In the genomic region with DNA sequence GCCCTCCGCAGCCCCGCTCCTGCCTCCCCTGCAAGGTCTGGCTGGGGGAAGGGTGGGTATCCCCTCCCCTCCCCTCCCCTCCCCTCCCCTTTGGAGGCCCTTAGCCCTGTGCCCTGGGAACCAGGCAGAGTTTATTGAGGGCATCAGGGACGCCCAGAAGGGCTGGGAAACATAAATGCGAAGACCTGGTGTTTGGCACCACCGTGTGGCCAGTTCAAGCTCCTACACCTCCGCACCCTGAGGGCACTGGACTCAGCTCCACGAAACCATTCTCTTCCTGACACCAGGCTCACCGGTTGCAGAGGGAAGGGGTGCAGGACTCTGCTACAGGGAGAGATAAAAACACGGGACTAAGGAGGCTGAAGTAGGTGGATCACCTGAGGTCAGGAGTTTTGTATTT, we compare ENCODE assay signal across 8 cellular contexts. TPM values are rescaled to one million over a fixed set of nuclear protein-coding genes. Genes with fewer than 3 reads are reported as not detected.
DNase-seq lines count a peak whose midpoint lies in the region; ATAC-seq and TF ChIP-seq lines count a peak whose summit lies in the region.

No MANE protein-coding gene starts in this region.

- H3K4me3 ChIP-seq in mucosa of descending colon = no peak overlapping the region

- POLR2A ChIA-PET in activated CD4-positive, alpha-beta memory T cell treated with anti-CD3 and anti-CD28 coated beads for 36 hours (lab: Charles Lee) = interaction anchor here (0.6 kb wide), 2 partner anchors 248 to 995 kb away, joined by 3 read pairs; no protein-coding TSS in a partner anchor

- H3K9me3 Mint-ChIP-seq in activated CD4-positive, alpha-beta memory T cell treated with anti-CD3 and anti-CD28 coated beads for 36 hours = peaks cover 7% of the 10 kb centered on the region
- H3K9me3 Mint-ChIP-seq in effector memory CD8-positive, alpha-beta T cell = no peaks in the 10 kb centered on the region
- peaks cover 3% of the 10 kb centered on the region for H3K9me3 Mint-ChIP-seq in stimulated activated effector memory CD8-positive, alpha-beta T cell treated with anti-CD3 and anti-CD28 coated beads, Interleukin-12 subunit alpha, Interleukin-12 subunit beta, amount 100 ng/mL, for 72 hours

- TF ChIP-seq CTCF in GM20000 (IDR thresholded peaks at IDR 0.05; ENCODE audit: extremely low read depth, missing control alignments) (peak; percentile 75), mucosa of descending colon (IDR thresholded peaks at IDR 0.05) (peak; percentile 71)

- H3K9me3 ChIP-seq in mucosa of descending colon = peaks cover 2% of the 10 kb centered on the region

- DNase-seq in AML-193 (lab: John Stamatoyannopoulos, UW) = peak; percentile 12 to 15
- peak; percentile 84 for DNase-seq in GM20000 (ENCODE audit: low spot score)
- peak; percentile 65 for DNase-seq in NCI-H69 (lab: John Stamatoyannopoulos, UW)
- peak; percentile 72 for DNase-seq in activated CD4-positive, alpha-beta memory T cell treated with anti-CD3 and anti-CD28 coated beads for 36 hours
- DNase-seq in effector memory CD8-positive, alpha-beta T cell = peak; percentile 51 to 58 (median 57)
- peak in 2 of 3 donors; percentile 67 to 69 for DNase-seq in mucosa of descending colon
- peak; percentile 31 to 71 for DNase-seq in stimulated activated effector memory CD8-positive, alpha-beta T cell treated with anti-CD3 and anti-CD28 coated beads, Interleukin-12 subunit alpha, Interleukin-12 subunit beta, amount 100 ng/mL, for 72 hours (ENCODE audit: low spot score in 2 of 2)

- ATAC-seq in effector memory CD8-positive, alpha-beta T cell (replicated peaks) = peak; percentile 91
- peak; percentile 96 for ATAC-seq in mucosa of descending colon
- peak; percentile 86 for ATAC-seq in stimulated activated effector memory CD8-positive, alpha-beta T cell treated with anti-CD3 and anti-CD28 coated beads, Interleukin-12 subunit alpha, Interleukin-12 subunit beta, amount 100 ng/mL, for 72 hours
- ATAC-seq in GM18520 (IDR thresholded peaks at IDR 0.05; ENCODE audit: unreplicated experiment) = no peak

- no peak overlapping the region for H3K4me3 Mint-ChIP-seq in activated CD4-positive, alpha-beta memory T cell treated with anti-CD3 and anti-CD28 coated beads for 36 hours
- no peak overlapping the region for H3K4me3 Mint-ChIP-seq in effector memory CD8-positive, alpha-beta T cell
- no peak overlapping the region for H3K4me3 Mint-ChIP-seq in stimulated activated effector memory CD8-positive, alpha-beta T cell treated with anti-CD3 and anti-CD28 coated beads, Interleukin-12 subunit alpha, Interleukin-12 subunit beta, amount 100 ng/mL, for 72 hours

- intact Hi-C loops in activated CD4-positive, alpha-beta memory T cell treated with anti-CD3 and anti-CD28 coated beads for 36 hours (cut with micrococcal nuclease) = no loop called here
- intact Hi-C loops in mucosa of descending colon (cut with DNase I, micrococcal nuclease) = no loop called here

- peaks cover 17% of the 10 kb centered on the region for H3K27me3 Mint-ChIP-seq in activated CD4-positive, alpha-beta memory T cell treated with anti-CD3 and anti-CD28 coated beads for 36 hours
- peaks cover 38 to 50% of the 10 kb centered on the region in 2 donors for H3K27me3 Mint-ChIP-seq in effector memory CD8-positive, alpha-beta T cell

- CTCF ChIA-PET in activated CD4-positive, alpha-beta memory T cell treated with anti-CD3 and anti-CD28 coated beads for 36 hours (lab: Charles Lee) = interaction anchor here (0.8 to 2.6 kb wide), 17 partner anchors 9 to 851 kb away, joined by 3 to 17 read pairs (median 5); a partner anchor contains a TSS

- H3K4me1 Mint-ChIP-seq in activated CD4-positive, alpha-beta memory T cell treated with anti-CD3 and anti-CD28 coated beads for 36 hours (ENCODE audit: low read depth) = peaks cover 2% of the 10 kb centered on the region
- H3K4me1 Mint-ChIP-seq in effector memory CD8-positive, alpha-beta T cell (ENCODE audit: low read depth in 2 of 2) = peaks cover 2 to 4% of the 10 kb centered on the region in 2 donors
- peaks cover 6% of the 10 kb centered on the region for H3K4me1 Mint-ChIP-seq in stimulated activated effector memory CD8-positive, alpha-beta T cell treated with anti-CD3 and anti-CD28 coated beads, Interleukin-12 subunit alpha, Interleukin-12 subunit beta, amount 100 ng/mL, for 72 hours

- peaks cover 3% of the 10 kb centered on the region for H3K36me3 Mint-ChIP-seq in activated CD4-positive, alpha-beta memory T cell treated with anti-CD3 and anti-CD28 coated beads for 36 hours
- no peaks in the 10 kb centered on the region for H3K36me3 Mint-ChIP-seq in effector memory CD8-positive, alpha-beta T cell (ENCODE audit: insufficient read depth)
- no peaks in the 10 kb centered on the region for H3K36me3 Mint-ChIP-seq in stimulated activated effector memory CD8-positive, alpha-beta T cell treated with anti-CD3 and anti-CD28 coated beads, Interleukin-12 subunit alpha, Interleukin-12 subunit beta, amount 100 ng/mL, for 72 hours

- no peak overlapping the region for H3K27ac Mint-ChIP-seq in activated CD4-positive, alpha-beta memory T cell treated with anti-CD3 and anti-CD28 coated beads for 36 hours
- H3K27ac Mint-ChIP-seq in effector memory CD8-positive, alpha-beta T cell = no peak overlapping the region
- no peak overlapping the region for H3K27ac Mint-ChIP-seq in stimulated activated effector memory CD8-positive, alpha-beta T cell treated with anti-CD3 and anti-CD28 coated beads, Interleukin-12 subunit alpha, Interleukin-12 subunit beta, amount 100 ng/mL, for 72 hours

- H3K36me3 ChIP-seq in mucosa of descending colon (ENCODE audit: low read depth) = no peaks in the 10 kb centered on the region

- no peaks in the 10 kb centered on the region for H3K4me1 ChIP-seq in mucosa of descending colon (ENCODE audit: low read depth)

RNA-seq across cellular contexts. Expression of a gene that starts 1.0 kb away (rescaled TPM):
- not detected for total RNA-seq in activated CD4-positive, alpha-beta memory T cell treated with anti-CD3 and anti-CD28 coated beads for 36 hours
- total RNA-seq in mucosa of descending colon = not detected

RNA-seq across cellular contexts. Expression of a gene that starts 8.3 kb away (rescaled TPM):
- total RNA-seq in activated CD4-positive, alpha-beta memory T cell treated with anti-CD3 and anti-CD28 coated beads for 36 hours = 10 to 100 TPM; 16.7 to 16.9 TPM
- 10 to 100 TPM in 1 of 3 donors, 1 to 10 TPM in 1, under 1 TPM in 1; 0.95 to 13.0 (median 3.2) TPM for total RNA-seq in mucosa of descending colon

Comparison
In these comparisons a context has a peak if more than half of its experiments do, and no peak if none do; other contexts are left out.
1. DNase-seq: peak in every context shown above with its lines; median percentile 84 in GM20000; 72 in activated CD4-positive, alpha-beta memory T cell treated with anti-CD3 and anti-CD28 coated beads for 36 hours; 68 in mucosa of descending colon; 65 in NCI-H69; 57 in effector memory CD8-positive, alpha-beta T cell; 51 in stimulated activated effector memory CD8-positive, alpha-beta T cell treated with anti-CD3 and anti-CD28 coated beads, Interleukin-12 subunit alpha, Interleukin-12 subunit beta, amount 100 ng/mL, for 72 hours; 14 in AML-193.